ENCODE assay signal across 10 cellular contexts in genomic region chr7:1029637-1030443, GRCh38. TPM values are rescaled to one million over a fixed set of nuclear protein-coding genes. Genes with fewer than 3 reads are reported as not detected.
DNase-seq lines count a peak whose midpoint lies in the region; TF ChIP-seq lines count a peak whose summit lies in the region.
"Had no signal": no experiment of that assay in that cellular context is flagged by ENCODE, and none has a peak within 500 bp of the region (broad histone marks: within the 10 kb centered on the region; RNA-seq: fewer than 3 reads in every experiment).

No MANE protein-coding gene starts in this region.

- H3K27me3 Mint-ChIP-seq in activated naive CD4-positive, alpha-beta T cell treated with anti-CD3 and anti-CD28 coated beads for 36 hours (ENCODE audit: low read depth), result no peaks in the 10 kb centered on the region

- H3K27ac Mint-ChIP-seq in activated naive CD4-positive, alpha-beta T cell treated with anti-CD3 and anti-CD28 coated beads for 36 hours, result no peak overlapping the region

- no peak for TF ChIP-seq CTCF in WERI-Rb-1 (IDR thresholded peaks at IDR 0.05; ENCODE audit: low read depth, low read length)
- no peak for TF ChIP-seq CTCF in liver (IDR thresholded peaks at IDR 0.05; ENCODE audit: low read depth, low read length, missing input control)
- no peak for TF ChIP-seq CTCF in thyroid gland (IDR thresholded peaks at IDR 0.05)

- peaks cover 49% of the 10 kb centered on the region for H3K4me1 Mint-ChIP-seq in activated naive CD4-positive, alpha-beta T cell treated with anti-CD3 and anti-CD28 coated beads for 36 hours (ENCODE audit: low read depth)

- no peak for DNase-seq in activated naive CD4-positive, alpha-beta T cell treated with anti-CD3 and anti-CD28 coated beads for 36 hours
- no peak for DNase-seq in activated naive CD4-positive, alpha-beta T cell (lab: John Stamatoyannopoulos, UW)
- DNase-seq in WERI-Rb-1 (no peak), thyroid gland (peak in 1 of 2 donors; percentile 43), SW 1271 (lab: John Stamatoyannopoulos, UW) (no peak)
- no peak for DNase-seq in activated effector memory CD4-positive, alpha-beta T cell treated with anti-CD3 and anti-CD28 coated beads, Interleukin-2, amount 50 U/mL, for 16 hours
- no peak for DNase-seq in activated T-cell treated with anti-CD3 and anti-CD28 coated beads, Interleukin-2, amount 50 U/mL, for 1 hour
- DNase-seq: BE2C, NCI-H1048 had no signal

- CTCF ChIA-PET in activated naive CD4-positive, alpha-beta T cell treated with anti-CD3 and anti-CD28 coated beads for 36 hours (lab: Charles Lee), result interaction anchor here (0.8 kb wide), 1 partner anchor 59 kb away, joined by 3 read pairs; no protein-coding TSS in a partner anchor

- TF ChIP-seq RAD21 in liver (IDR thresholded peaks at IDR 0.05), result no peak

- H3K9me3 Mint-ChIP-seq in activated naive CD4-positive, alpha-beta T cell treated with anti-CD3 and anti-CD28 coated beads for 36 hours, result no peaks in the 10 kb centered on the region

- H3K9ac ChIP-seq in liver (ENCODE audit: low read depth in 1 of 2, low read length in 2 of 2), result no peak overlapping the region

- H3K4me3 ChIP-seq in WERI-Rb-1 (ENCODE audit: low read depth, low read length) (no peak overlapping the region), liver (ENCODE audit: low read depth in 1 of 3, low read length in 3 of 3) (no peak overlapping the region), thyroid gland (replicated peaks in 1 of 3) (no peak overlapping the region)

- H3K9me3 ChIP-seq in WERI-Rb-1 (ENCODE audit: severe bottlenecking) (no peaks in the 10 kb centered on the region), liver (ENCODE audit: control insufficient read depth in 4 of 4, low read length in 3 of 4) (no peaks in the 10 kb centered on the region), thyroid gland (no peaks in the 10 kb centered on the region)
- H3K9me3 ChIP-seq: BE2C had no signal

- 97% methylated on average over 33 of the region's 33 CpGs for WGBS in liver
- 92 to 97% methylated on average over 20 to 29 of the region's 33 CpGs for WGBS in thyroid gland, 2 donors

- peak overlapping the region; percentile 65 for H3K27ac ChIP-seq in WERI-Rb-1
- peak overlapping the region; percentile 89 to 96 for H3K27ac ChIP-seq in liver (ENCODE audit: low read depth in 1 of 2, low read length in 2 of 2)
- peak overlapping the region; percentile 88 to 96 (median 93) for H3K27ac ChIP-seq in thyroid gland

- H3K36me3 ChIP-seq in WERI-Rb-1, result peaks cover 19% of the 10 kb centered on the region
- H3K36me3 ChIP-seq in liver (ENCODE audit: control insufficient read depth in 4 of 4, insufficient read depth in 3 of 4, low read depth in 1 of 4, low read length in 3 of 4), result peaks cover 0 to 3% (median 0%) of the 10 kb centered on the region in 4 donors
- peaks cover 0 to 6% of the 10 kb centered on the region in 2 donors for H3K36me3 ChIP-seq in thyroid gland

- peak overlapping the region; percentile 9 for H3K4me3 Mint-ChIP-seq in activated naive CD4-positive, alpha-beta T cell treated with anti-CD3 and anti-CD28 coated beads for 36 hours

- H3K4me1 ChIP-seq in liver (ENCODE audit: control insufficient read depth in 4 of 4, insufficient read depth in 4 of 4, low read length in 3 of 4) (peaks cover 0 to 9% (median 6%) of the 10 kb centered on the region in 4 donors), thyroid gland (peaks cover 8 to 22% of the 10 kb centered on the region in 2 donors)

- intact Hi-C loops in activated naive CD4-positive, alpha-beta T cell treated with anti-CD3 and anti-CD28 coated beads for 36 hours (cut with micrococcal nuclease), result loop anchor here (2.0 kb wide), 1 partner anchor 35 kb away; no protein-coding TSS in a partner anchor
- intact Hi-C loops in thyroid gland (cut with DNase I), result no loop called here

- no peak for TF ChIP-seq POLR2A in thyroid gland (IDR thresholded peaks at IDR 0.05)

- no peaks in the 10 kb centered on the region for H3K36me3 Mint-ChIP-seq in activated naive CD4-positive, alpha-beta T cell treated with anti-CD3 and anti-CD28 coated beads for 36 hours (ENCODE audit: low read depth)

- H3K27me3 ChIP-seq in WERI-Rb-1 (ENCODE audit: insufficient read depth, low read depth, severe bottlenecking) (no peaks in the 10 kb centered on the region), liver (ENCODE audit: control insufficient read depth in 4 of 4, insufficient read depth in 4 of 4, low read length in 3 of 4) (no peaks in the 10 kb centered on the region), thyroid gland (no peaks in the 10 kb centered on the region)
- H3K27me3 ChIP-seq: BE2C had no signal

TF ChIP-seq in liver, 16 proteins besides CTCF, POLR2A, EP300 and RAD21:
- TF ChIP-seq TAF1 (conservative IDR thresholded peaks at IDR 0.05) (no peak), HNF4G (IDR thresholded peaks at IDR 0.05) (no peak), EGR1 (IDR thresholded peaks at IDR 0.05; ENCODE audit: low read depth in 2 of 2) (no peak), GABPA (IDR thresholded peaks at IDR 0.05 in 1 of 2, conservative IDR thresholded peaks at IDR 0.05 in 1 of 2) (no peak), FOXA1 (IDR thresholded peaks at IDR 0.05) (no peak), HNF4A (conservative IDR thresholded peaks at IDR 0.05) (no peak), ZBTB33 (IDR thresholded peaks at IDR 0.05) (no peak), NR2F2 (IDR thresholded peaks at IDR 0.05) (no peak), RXRA (IDR thresholded peaks at IDR 0.05) (no peak), ATF3 (IDR thresholded peaks at IDR 0.05) (no peak), YY1 (IDR thresholded peaks at IDR 0.05) (no peak), REST (IDR thresholded peaks at IDR 0.05) (no peak), FOXA2 (IDR thresholded peaks at IDR 0.05) (no peak), SP1 (IDR thresholded peaks at IDR 0.05) (no peak), MAX (IDR thresholded peaks at IDR 0.05) (no peak), JUND (IDR thresholded peaks at IDR 0.05) (no peak)

RNA-seq across cellular contexts. Expression of gene GPR146, which starts 14.5 kb away (rescaled TPM):
- under 1 TPM; 0.57 to 0.62 TPM for total RNA-seq in activated naive CD4-positive, alpha-beta T cell treated with anti-CD3 and anti-CD28 coated beads for 36 hours
- total RNA-seq in liver (10 to 100 TPM; 27.9 to 33.5 TPM), thyroid gland (10 to 100 TPM in 3 of 4 donors, 1 to 10 TPM in 1; 8.7 to 49.4 (median 32.7) TPM)
- 10 to 100 TPM; 15.5 to 25.4 TPM for polyA plus RNA-seq in liver

RNA-seq across cellular contexts. Expression of gene CYP2W1, which starts 46.9 kb away (rescaled TPM):
- not detected for total RNA-seq in activated naive CD4-positive, alpha-beta T cell treated with anti-CD3 and anti-CD28 coated beads for 36 hours
- under 1 TPM in 1 of 2 donors, not detected in 1; 0.28 TPM for total RNA-seq in liver
- not detected for polyA plus RNA-seq in liver
- not detected for total RNA-seq in thyroid gland

RNA-seq across cellular contexts. Expression of gene COX19, which starts 54.5 kb away (rescaled TPM):
- 10 to 100 TPM; 12.6 to 15.2 TPM for total RNA-seq in activated naive CD4-positive, alpha-beta T cell treated with anti-CD3 and anti-CD28 coated beads for 36 hours
- total RNA-seq in liver (1 to 10 TPM; 5.2 to 9.8 TPM), thyroid gland (10 to 100 TPM in 3 of 4 donors, 1 to 10 TPM in 1; 8.2 to 28.2 (median 17.8) TPM)
- polyA plus RNA-seq in liver, result 1 to 10 TPM; 2.2 to 4.5 TPM

RNA-seq across cellular contexts. Expression of gene GPER1, which starts 58.1 kb away (rescaled TPM):
- not detected for total RNA-seq in activated naive CD4-positive, alpha-beta T cell treated with anti-CD3 and anti-CD28 coated beads for 36 hours
- total RNA-seq in liver (1 to 10 TPM; 2.9 to 6.7 TPM), thyroid gland (10 to 100 TPM; 12.5 to 29.2 (median 21.2) TPM)
- polyA plus RNA-seq in liver, result 10 to 100 TPM in 1 of 2 donors, 1 to 10 TPM in 1; 8.0 to 23.1 TPM

Comparison
In these comparisons a context has a peak if more than half of its experiments do, and no peak if none do; other contexts are left out.
1. RNA of gene GPR146, which starts 14.5 kb away (total RNA-seq): 8.7 to 49.4 TPM in thyroid gland and 27.9 to 33.5 TPM in liver; 0.57 to 0.62 TPM in activated naive CD4-positive, alpha-beta T cell treated with anti-CD3 and anti-CD28 coated beads for 36 hours; every median in the first group is over 4 times any median in the second.
2. Peak in every context shown above with its lines, with median percentiles within 50 percentile points of each other: H3K27ac ChIP-seq.